8 cellular contexts compared by ENCODE assay signal in the genomic region with DNA sequence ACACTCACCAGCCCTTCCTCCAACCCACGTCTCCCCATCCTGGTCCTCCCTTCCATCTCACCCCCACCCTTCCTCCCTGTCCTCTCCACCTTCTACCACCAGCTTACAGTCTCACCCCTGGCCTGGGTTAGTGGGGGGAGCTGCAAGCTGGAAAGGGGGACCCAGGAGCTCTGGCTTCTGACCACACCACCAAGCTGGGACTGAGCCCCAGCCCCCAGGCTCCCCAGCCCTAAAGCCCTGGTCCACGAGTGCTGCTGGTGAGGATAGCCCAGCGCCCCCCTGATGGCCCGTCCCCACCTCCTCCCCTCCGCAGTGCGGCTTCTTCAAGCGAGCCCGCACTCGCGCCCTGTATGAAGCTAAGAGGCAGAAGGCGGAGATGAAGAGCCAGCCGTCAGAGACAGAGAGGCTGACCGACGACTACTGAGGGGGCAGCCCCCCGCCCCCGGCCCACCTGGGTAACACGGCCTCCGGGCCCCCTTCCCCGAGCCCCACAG.
"Had no signal": no experiment of that assay in that cellular context is flagged by ENCODE, and none has a peak within 500 bp of the region (broad histone marks: within the 10 kb centered on the region; RNA-seq: fewer than 3 reads in every experiment).

No MANE protein-coding gene starts in this region.

- H3K27ac Mint-ChIP-seq: activated CD8-positive, alpha-beta memory T cell treated with anti-CD3 and anti-CD28 coated beads, Interleukin-2, amount 10 ng/mL, durations not matched to agents 7 days and 5 days; activated naive CD8-positive, alpha-beta T cell; endodermal cell; T-helper 2 cell treated with Interferon-gamma antibody and Interleukin-4, amounts not matched to agents 5 μg/mL and 100 μg/mL, for 36 hours had no signal

- H3K4me1 ChIP-seq: parathyroid adenoma had no signal

- H3K9me3 Mint-ChIP-seq: activated T-cell treated with anti-CD3 and anti-CD28 coated beads, Interleukin-2, amount 50 U/mL, for 4 hours; endodermal cell; neural crest cell; T-helper 2 cell treated with Interferon-gamma antibody and Interleukin-4, amounts not matched to agents 5 μg/mL and 100 μg/mL, for 36 hours had no signal

- H3K4me2 ChIP-seq: smooth muscle cell had no signal

- H3K4me3 Mint-ChIP-seq: activated CD8-positive, alpha-beta memory T cell treated with anti-CD3 and anti-CD28 coated beads, Interleukin-2, amount 10 ng/mL, durations not matched to agents 7 days and 5 days; activated naive CD8-positive, alpha-beta T cell; activated T-cell treated with anti-CD3 and anti-CD28 coated beads, Interleukin-2, amount 50 U/mL, for 4 hours; endodermal cell; neural crest cell; T-helper 2 cell treated with Interferon-gamma antibody and Interleukin-4, amounts not matched to agents 5 μg/mL and 100 μg/mL, for 36 hours had no signal

- H3K4me3 ChIP-seq: smooth muscle cell had no signal

- H2AFZ ChIP-seq: parathyroid adenoma had no signal

- H3K79me2 ChIP-seq: parathyroid adenoma had no signal

- H3K36me3 Mint-ChIP-seq: activated CD8-positive, alpha-beta memory T cell treated with anti-CD3 and anti-CD28 coated beads, Interleukin-2, amount 10 ng/mL, durations not matched to agents 7 days and 5 days; activated naive CD8-positive, alpha-beta T cell had no signal

- H3K27me3 Mint-ChIP-seq: activated CD8-positive, alpha-beta memory T cell treated with anti-CD3 and anti-CD28 coated beads, Interleukin-2, amount 10 ng/mL, durations not matched to agents 7 days and 5 days; activated naive CD8-positive, alpha-beta T cell had no signal

- H3K4me1 Mint-ChIP-seq: activated CD8-positive, alpha-beta memory T cell treated with anti-CD3 and anti-CD28 coated beads, Interleukin-2, amount 10 ng/mL, durations not matched to agents 7 days and 5 days; endodermal cell; neural crest cell had no signal

- H3K27ac ChIP-seq: parathyroid adenoma had no signal

- H3K9ac ChIP-seq: parathyroid adenoma had no signal
